14 cellular contexts compared by ENCODE assay signal in the genomic region with DNA sequence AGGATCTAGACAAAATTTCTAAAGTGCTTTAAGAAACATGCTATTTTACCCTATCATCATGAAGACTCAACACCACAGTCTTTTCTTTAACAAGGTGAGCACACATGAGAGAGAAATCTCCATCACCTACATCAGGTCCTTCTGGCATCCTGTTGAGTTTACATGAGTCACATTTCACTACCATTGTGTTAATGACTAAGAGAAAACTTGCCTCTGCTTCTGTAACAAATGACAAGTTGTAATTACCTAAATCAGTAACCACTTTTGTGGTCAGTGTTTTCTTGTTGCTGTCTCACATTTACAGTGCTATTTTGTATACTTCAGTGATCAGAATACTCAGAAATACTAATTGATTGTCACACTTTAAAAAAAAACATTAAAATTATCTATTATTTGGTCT. TPM values are rescaled to one million over a fixed set of nuclear protein-coding genes. Genes with fewer than 3 reads are reported as not detected.
DNase-seq lines count a peak whose midpoint lies in the region; ATAC-seq and FAIRE-seq lines count a peak whose summit lies in the region.
"Not testable (repeated sequence)": the region's sequence is repeated elsewhere in the genome, so short reads cannot be mapped to it uniquely, and the experiment has no call there.
"Had no signal": no experiment of that assay in that cellular context is flagged by ENCODE, and none has a peak within 500 bp of the region (broad histone marks: within the 10 kb centered on the region; RNA-seq: fewer than 3 reads in every experiment).

No MANE protein-coding gene starts in this region.

- H3K4me3 Mint-ChIP-seq in activated CD4-positive, alpha-beta T cell treated with anti-CD3 and anti-CD28 coated beads for 36 hours: not testable (repeated sequence)

- H3K27me3 Mint-ChIP-seq in activated CD4-positive, alpha-beta T cell treated with anti-CD3 and anti-CD28 coated beads for 36 hours: peaks cover 10% of the 10 kb centered on the region

- H3K27ac Mint-ChIP-seq in activated CD4-positive, alpha-beta T cell treated with anti-CD3 and anti-CD28 coated beads for 36 hours: not testable (repeated sequence)

- CTCF ChIA-PET in activated CD4-positive, alpha-beta T cell treated with anti-CD3 and anti-CD28 coated beads for 36 hours (lab: Charles Lee): interaction anchor here (0.7 to 1.2 kb wide), 2 partner anchors 13 kb away, joined by 3 read pairs; no protein-coding TSS in a partner anchor

- not testable (repeated sequence) for H3K9me3 Mint-ChIP-seq in activated CD4-positive, alpha-beta T cell treated with anti-CD3 and anti-CD28 coated beads for 36 hours (ENCODE audit: low read depth)

- intact Hi-C loops in activated CD4-positive, alpha-beta T cell treated with anti-CD3 and anti-CD28 coated beads for 36 hours (cut with DNase I, micrococcal nuclease): not testable (repeated sequence)

- POLR2A ChIA-PET in activated CD4-positive, alpha-beta T cell treated with anti-CD3 and anti-CD28 coated beads for 36 hours (lab: Charles Lee): not testable (repeated sequence)

- FAIRE-seq in islet of Langerhans (lab: Jason Lieb, UNC) (peak; percentile 38), urothelium cell line (lab: Jason Lieb, UNC) (peak; percentile 87)

- not testable (repeated sequence) for H3K36me3 Mint-ChIP-seq in activated CD4-positive, alpha-beta T cell treated with anti-CD3 and anti-CD28 coated beads for 36 hours (ENCODE audit: low read depth)

- not testable (repeated sequence) for DNase-seq in activated CD4-positive, alpha-beta T cell treated with anti-CD3 and anti-CD28 coated beads for 36 hours; urothelium cell line (ENCODE audit: low spot score)

- not testable (repeated sequence) for H3K4me1 Mint-ChIP-seq in activated CD4-positive, alpha-beta T cell treated with anti-CD3 and anti-CD28 coated beads for 36 hours

- ATAC-seq in GM18867 (IDR thresholded peaks at IDR 0.05; ENCODE audit: unreplicated experiment) (peak; percentile 70), GM21447 (IDR thresholded peaks at IDR 0.05; ENCODE audit: unreplicated experiment) (peak; percentile 76), HG02840 (IDR thresholded peaks at IDR 0.05; ENCODE audit: low FRiP score, unreplicated experiment) (peak; percentile 66), HG03139 (IDR thresholded peaks at IDR 0.05; ENCODE audit: unreplicated experiment) (peak; percentile 66), HG03520 (IDR thresholded peaks at IDR 0.05; ENCODE audit: unreplicated experiment) (peak; percentile 48)
- peak; percentile 64 for ATAC-seq in activated CD4-positive, alpha-beta T cell treated with anti-CD3 and anti-CD28 coated beads for 36 hours

RNA-seq across cellular contexts. Expression of gene GNG11, which starts 5.6 kb away (rescaled TPM):
- total RNA-seq in activated CD4-positive, alpha-beta T cell treated with anti-CD3 and anti-CD28 coated beads for 36 hours: not detected
- total RNA-seq: activated CD4-positive, alpha-beta memory T cell treated with anti-CD3 and anti-CD28 coated beads, Interleukin-2, amount 10 ng/mL, durations not matched to agents 7 days and 5 days; K562; T-helper 2 cell treated with Interferon-gamma antibody and Interleukin-4, amounts not matched to agents 100 ng/mL and 5 ng/mL, for 36 hours had no signal

RNA-seq across cellular contexts. Expression of gene GNGT1, which starts 9.5 kb away (rescaled TPM):
- not detected for total RNA-seq in activated CD4-positive, alpha-beta T cell treated with anti-CD3 and anti-CD28 coated beads for 36 hours
- total RNA-seq: activated CD4-positive, alpha-beta memory T cell treated with anti-CD3 and anti-CD28 coated beads, Interleukin-2, amount 10 ng/mL, durations not matched to agents 7 days and 5 days; left lung; suprapubic skin; T-helper 2 cell treated with Interferon-gamma antibody and Interleukin-4, amounts not matched to agents 100 ng/mL and 5 ng/mL, for 36 hours; upper lobe of left lung had no signal

RNA-seq across cellular contexts. Expression of gene TFPI2, which starts 25.3 kb away (rescaled TPM):
- total RNA-seq in activated CD4-positive, alpha-beta T cell treated with anti-CD3 and anti-CD28 coated beads for 36 hours: not detected
- total RNA-seq: activated CD4-positive, alpha-beta memory T cell treated with anti-CD3 and anti-CD28 coated beads, Interleukin-2, amount 10 ng/mL, durations not matched to agents 7 days and 5 days; T-helper 2 cell treated with Interferon-gamma antibody and Interleukin-4, amounts not matched to agents 100 ng/mL and 5 ng/mL, for 36 hours had no signal
